In genomic region chr20:47753571-47754120, GRCh38 we compare ENCODE assay signal across 16 cellular contexts. TPM values are rescaled to one million over a fixed set of nuclear protein-coding genes. Genes with fewer than 3 reads are reported as not detected.
DNase-seq lines count a peak whose midpoint lies in the region; ATAC-seq, FAIRE-seq and TF ChIP-seq lines count a peak whose summit lies in the region.
"Had no signal": no experiment of that assay in that cellular context is flagged by ENCODE, and none has a peak within 500 bp of the region (broad histone marks: within the 10 kb centered on the region; RNA-seq: fewer than 3 reads in every experiment).

No MANE protein-coding gene starts in this region.

- H3K36me3 ChIP-seq in BE2C = peaks cover 32% of the 10 kb centered on the region

- intact Hi-C loops in MCF 10A (cut with micrococcal nuclease) = no loop called here

- peak overlapping the region; percentile 23 for H3K4me3 ChIP-seq in BE2C (ENCODE audit: low read depth, low read length)
- H3K4me3 ChIP-seq: GM12878 had no signal

- peaks cover 8% of the 10 kb centered on the region for H3K27me3 Mint-ChIP-seq in glutamatergic neuron (ENCODE audit: unreplicated experiment)
- no peaks in the 10 kb centered on the region for H3K27me3 Mint-ChIP-seq in MCF 10A (ENCODE audit: insufficient read depth, unreplicated experiment)

- peaks cover 22% of the 10 kb centered on the region for H3K4me1 ChIP-seq in BE2C

- POLR2A ChIA-PET in MCF 10A (lab: Yijun Ruan, JAX) = no interaction called here

- H3K27ac Mint-ChIP-seq in glutamatergic neuron (ENCODE audit: unreplicated experiment) (no peak overlapping the region), MCF 10A (ENCODE audit: low read depth, unreplicated experiment) (no peak overlapping the region)
- H3K27ac Mint-ChIP-seq: CD8-positive, alpha-beta T cell; HFFc6 had no signal

- no peak for ATAC-seq in esophagus mucosa
- ATAC-seq: CD8-positive, alpha-beta T cell; GM12878 had no signal

- no peak for TF ChIP-seq CTCF in BE2C (IDR thresholded peaks at IDR 0.05; ENCODE audit: low read depth, low read length)
- TF ChIP-seq CTCF in D721Med (IDR thresholded peaks at IDR 0.05; ENCODE audit: insufficient read depth, missing control alignments) = no peak
- no peak for TF ChIP-seq CTCF in glutamatergic neuron (IDR thresholded peaks at IDR 0.05; ENCODE audit: partially characterized antibody, unreplicated experiment)
- no peak for TF ChIP-seq CTCF in MCF 10A (IDR thresholded peaks at IDR 0.05; ENCODE audit: unreplicated experiment)

- DNase-seq in BE2C (peak; percentile 59), D721Med (ENCODE audit: insufficient read length, low spot score) (peak; percentile 62), SK-N-DZ (ENCODE audit: low spot score) (peak; percentile 99), glutamatergic neuron (no peak), NCI-H128 (lab: John Stamatoyannopoulos, UW; ENCODE audit: unreplicated experiment) (no peak), MCF 10A (ENCODE audit: unreplicated experiment) (no peak), iPS-NIHi11 (ENCODE audit: low spot score) (no peak)
- DNase-seq: CD8-positive, alpha-beta T cell; COR-L47; DMS 273 treated with DMSO at 0.1 percent for 48 hours; HCEC 1CT; HFFc6 had no signal

- H3K9me3 Mint-ChIP-seq in glutamatergic neuron (ENCODE audit: unreplicated experiment) (peaks cover 4% of the 10 kb centered on the region), MCF 10A (ENCODE audit: unreplicated experiment) (no peaks in the 10 kb centered on the region)
- H3K9me3 Mint-ChIP-seq: CD8-positive, alpha-beta T cell; HFFc6 had no signal

- no peaks in the 10 kb centered on the region for H3K27me3 ChIP-seq in BE2C

- no peak for FAIRE-seq in D721Med (lab: Jason Lieb, UNC)
- FAIRE-seq: A204.1, GM12878 had no signal

- peaks cover 18% of the 10 kb centered on the region for H3K36me3 Mint-ChIP-seq in glutamatergic neuron (ENCODE audit: unreplicated experiment)
- peaks cover 90% of the 10 kb centered on the region for H3K36me3 Mint-ChIP-seq in MCF 10A (ENCODE audit: insufficient read depth, unreplicated experiment)
- H3K36me3 Mint-ChIP-seq: CD8-positive, alpha-beta T cell had no signal

- CTCF ChIA-PET in MCF 10A (lab: Yijun Ruan, JAX) = no interaction called here

- BruUV-seq in MCF 10A (replicated peaks; lab: Mats Ljungman, UMichigan) = no TSS peak

- peak overlapping the region; percentile 25 for H3K4me3 Mint-ChIP-seq in glutamatergic neuron (ENCODE audit: unreplicated experiment)
- no peak overlapping the region for H3K4me3 Mint-ChIP-seq in MCF 10A (ENCODE audit: unreplicated experiment)
- H3K4me3 Mint-ChIP-seq: CD14-positive monocyte; CD8-positive, alpha-beta T cell; HFFc6 had no signal

- H3K9me3 ChIP-seq in BE2C = no peaks in the 10 kb centered on the region

- H3K4me1 Mint-ChIP-seq in glutamatergic neuron (ENCODE audit: low read depth, unreplicated experiment) = peaks cover 40% of the 10 kb centered on the region
- H3K4me1 Mint-ChIP-seq in MCF 10A (ENCODE audit: insufficient read depth, unreplicated experiment) = no peaks in the 10 kb centered on the region

RNA-seq across cellular contexts. Expression of gene SULF2, which starts 31.6 kb away (rescaled TPM):
- 95.1 TPM for polyA plus RNA-seq in BE2C (2012; ENCODE audit: insufficient read depth, insufficient read length, low read depth)
- 125 and 147 TPM in 2 replicates for polyA plus RNA-seq in SK-N-DZ (2014; cell fraction: cytosol; rRNA removed)
- polyA plus RNA-seq in SK-N-DZ (2014; cell fraction: nucleus; rRNA removed) = 128 and 130 TPM in 2 replicates
- total RNA-seq in glutamatergic neuron (ENCODE audit: unreplicated experiment) (97.8 TPM), MCF 10A (2022) (68.7 and 82.2 TPM in 2 replicates), esophagus mucosa (26.4 TPM)

Comparison
In these comparisons a context has a peak if more than half of its experiments do, and no peak if none do; other contexts are left out.
1. DNase-seq: peak in BE2C (single experiment), D721Med (single experiment) and SK-N-DZ (single experiment); none in glutamatergic neuron (single experiment), NCI-H128 (single experiment), MCF 10A (single experiment) and iPS-NIHi11 (single experiment).